In the genomic region with DNA sequence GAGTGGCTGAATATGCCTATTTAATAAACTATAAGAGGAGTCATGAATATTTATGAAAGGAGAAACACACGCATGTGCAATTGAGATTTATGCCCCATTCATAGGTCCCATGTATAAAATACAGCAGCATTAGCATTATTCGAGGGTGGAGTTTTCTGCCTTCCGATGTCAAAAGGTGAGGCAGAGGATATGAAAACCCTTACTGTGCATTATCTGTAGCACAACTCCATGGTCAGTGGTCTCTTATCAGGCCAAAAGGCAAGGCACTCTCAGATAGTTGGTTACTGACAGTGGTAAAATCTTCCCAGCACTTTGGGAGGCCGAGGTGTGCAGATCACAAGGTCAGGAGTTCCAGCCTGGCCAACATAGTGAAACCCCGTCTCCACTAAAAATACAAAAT, we compare ENCODE assay signal across 8 cellular contexts.
"Had no signal": no experiment of that assay in that cellular context is flagged by ENCODE, and none has a peak within 500 bp of the region (broad histone marks: within the 10 kb centered on the region; RNA-seq: fewer than 3 reads in every experiment).

No MANE protein-coding gene starts in this region.

- DNase-seq: H9, HCEC 1CT, IMR-90, KBM-7 had no signal

- ATAC-seq: GM23338 had no signal

- H3K4me2 ChIP-seq: GM23338, KMS-11 had no signal

- H2AFZ ChIP-seq: GM23338 had no signal

- H3K27ac ChIP-seq: HL-60, KMS-11 had no signal

- FAIRE-seq: H1 had no signal

- H3K9ac ChIP-seq: KMS-11 had no signal

- H3K4me3 ChIP-seq: GM23338 had no signal
